In genomic region chr3:37892917-37893595, GRCh38 we compare ENCODE assay signal across 1 cellular context.
TF ChIP-seq lines count a peak whose summit lies in the region.

No MANE protein-coding gene starts in this region.

TF ChIP-seq in SK-N-SH treated with all-trans-retinoic acid at 6 μM for 48 hours, 23 proteins besides CTCF, POLR2A, EP300 and RAD21 (continued from another document):
- TF ChIP-seq ZC3H10 (CRISPR knock-in tag; IDR thresholded peaks at IDR 0.05): no peak
- TF ChIP-seq TOX (CRISPR knock-in tag; IDR thresholded peaks at IDR 0.05; ENCODE audit: borderline replicate concordance): no peak
- TF ChIP-seq TSHZ2 (CRISPR knock-in tag; IDR thresholded peaks at IDR 0.05): no peak
TF ChIP-seq in SK-N-SH treated with all-trans-retinoic acid at 6 μM for 48 hours: peak in this region for 0.
